Comparison of ENCODE assay signal across 1 cellular context in the genomic region with DNA sequence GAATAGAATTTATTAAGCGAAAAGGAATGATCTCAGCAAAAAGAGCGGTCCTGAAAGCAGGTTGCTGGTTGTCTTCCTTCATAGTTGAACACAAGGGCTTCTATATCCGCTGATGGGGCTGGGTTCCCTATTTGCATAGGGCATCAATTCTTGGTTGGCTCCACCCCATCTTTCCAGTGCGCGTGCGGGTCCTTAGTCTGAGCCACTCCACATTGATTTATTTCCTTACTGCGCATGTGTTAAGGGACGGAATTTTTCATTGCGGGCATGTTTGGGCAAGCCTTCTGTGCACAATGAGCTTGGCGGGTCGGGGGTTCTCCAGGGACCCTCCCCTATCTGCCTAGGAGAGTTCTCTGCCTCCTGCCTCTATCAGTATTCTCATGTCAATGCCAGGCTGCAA.
TF ChIP-seq lines count a peak whose summit lies in the region.

No MANE protein-coding gene starts in this region.

TF ChIP-seq in H1, 55 proteins besides CTCF, POLR2A, EP300 and RAD21 (continued from another document):
- no peak for TF ChIP-seq ASH2L (IDR thresholded peaks at IDR 0.05; ENCODE audit: low read length)
- no peak for TF ChIP-seq TEAD4 (IDR thresholded peaks at IDR 0.05; ENCODE audit: low read depth, low read length)
- TF ChIP-seq YY1 (IDR thresholded peaks at IDR 0.05; ENCODE audit: low read depth, low read length) = no peak
- no peak for TF ChIP-seq FOSL1 (IDR thresholded peaks at IDR 0.05; ENCODE audit: insufficient read depth, low read depth, low read length)
- no peak for TF ChIP-seq KDM5A (IDR thresholded peaks at IDR 0.05; ENCODE audit: low read length)
- no peak for TF ChIP-seq RXRA (IDR thresholded peaks at IDR 0.05; ENCODE audit: insufficient read depth, low read depth, low read length)
- no peak for TF ChIP-seq CHD2 (IDR thresholded peaks at IDR 0.05; ENCODE audit: low read length)
- TF ChIP-seq CREB1 (IDR thresholded peaks at IDR 0.05) = no peak
- no peak for TF ChIP-seq KDM1A (IDR thresholded peaks at IDR 0.05; ENCODE audit: borderline replicate concordance, low read length)
- no peak for TF ChIP-seq EZH2 (IDR thresholded peaks at IDR 0.05; ENCODE audit: low read depth, low read length, severe bottlenecking)
- no peak for TF ChIP-seq CTBP2 (IDR thresholded peaks at IDR 0.05; ENCODE audit: borderline replicate concordance, insufficient read depth, insufficient read length, low read length)
- TF ChIP-seq, protein P1, sequence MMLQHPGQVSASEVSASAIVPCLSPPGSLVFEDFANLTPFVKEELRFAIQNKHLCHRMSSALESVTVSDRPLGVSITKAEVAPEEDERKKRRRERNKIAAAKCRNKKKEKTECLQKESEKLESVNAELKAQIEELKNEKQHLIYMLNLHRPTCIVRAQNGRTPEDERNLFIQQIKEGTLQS (IDR thresholded peaks at IDR 0.05; ENCODE audit: insufficient read depth, low read depth, low read length) = no peak
- no peak for TF ChIP-seq JUN (IDR thresholded peaks at IDR 0.05; ENCODE audit: low read depth, low read length)
